In genomic region chr16:718922-719321, GRCh38 we compare ENCODE assay signal across 14 cellular contexts. TPM values are rescaled to one million over a fixed set of nuclear protein-coding genes. Genes with fewer than 3 reads are reported as not detected.
DNase-seq lines count a peak whose midpoint lies in the region; ATAC-seq, FAIRE-seq and TF ChIP-seq lines count a peak whose summit lies in the region.
"Had no signal": no experiment of that assay in that cellular context is flagged by ENCODE, and none has a peak within 500 bp of the region (broad histone marks: within the 10 kb centered on the region; RNA-seq: fewer than 3 reads in every experiment).

No MANE protein-coding gene starts in this region.

- intact Hi-C loops in K562 (cut with micrococcal nuclease): no loop called here

- H3K27me3 Mint-ChIP-seq in CD8-positive, alpha-beta memory T cell: no peaks in the 10 kb centered on the region
- H3K27me3 Mint-ChIP-seq in nephron progenitor cell (ENCODE audit: low read depth, poor library complexity) (peaks cover 6% of the 10 kb centered on the region), T-helper 17 cell (peaks cover 6% of the 10 kb centered on the region)

- POLR2A ChIA-PET in CD8-positive, alpha-beta memory T cell (lab: Charles Lee): interaction anchor here (1.4 to 5.9 kb wide), 2 partner anchors 7 to 9 kb away, joined by 10 to 53 read pairs; partner anchors contain the start of genes CCDC78 and HAGHL
- POLR2A ChIA-PET in K562 (lab: Yijun Ruan, JAX): interaction anchor here (0.6 to 1.0 kb wide), 2 partner anchors 12 to 21 kb away, joined by 3 read pairs; no protein-coding TSS in a partner anchor

- H2AFZ ChIP-seq in Karpas-422 (ENCODE audit: low read length): no peak overlapping the region
- no peak overlapping the region for H2AFZ ChIP-seq in K562 (ENCODE audit: low read depth, low read length)

- in situ Hi-C loops in K562 (cut with MboI): loop anchor here (10.0 kb wide), 1 partner anchor 336 kb away; no protein-coding TSS in a partner anchor

- DNase-seq in CD8-positive, alpha-beta memory T cell: no peak
- DNase-seq in Karpas-422: peak; percentile 49
- DNase-seq in K562 (ENCODE audit: extremely low read depth in 1 of 4, low spot score in 3 of 4): no peak
- DNase-seq in nephron progenitor cell: no peak
- no peak for DNase-seq in T-helper 17 cell
- no peak for DNase-seq in NCI-H1105 (lab: John Stamatoyannopoulos, UW)
- no peak for DNase-seq in NCI-H2081 treated with DMSO at 0.1 percent for 48 hours (lab: John Stamatoyannopoulos, UW)
- DNase-seq: DMS 273 treated with DMSO at 0.1 percent for 48 hours; H9; NCI-H2029; stimulated activated CD4-positive, alpha-beta T cell treated with anti-CD3 and anti-CD28 coated beads, Interleukin-4, amount 100 ng/mL, for 24 hours had no signal

- H3K4me3 ChIP-seq in CD8-positive, alpha-beta memory T cell (ENCODE audit: low read length): no peak overlapping the region
- H3K4me3 ChIP-seq in Karpas-422 (ENCODE audit: low read length) (peak overlapping the region; percentile 97; the same call in 1 of the 2 replicates), K562 (no peak overlapping the region)

- H3K4me1 Mint-ChIP-seq in CD8-positive, alpha-beta memory T cell: peaks cover 18 to 45% (median 19%) of the 10 kb centered on the region in 3 donors
- H3K4me1 Mint-ChIP-seq in nephron progenitor cell (peaks cover 27% of the 10 kb centered on the region), T-helper 17 cell (peaks cover 16% of the 10 kb centered on the region)

- no peak overlapping the region for H3K27ac ChIP-seq in CD8-positive, alpha-beta memory T cell (ENCODE audit: low read depth, low read length)
- H3K27ac ChIP-seq in Karpas-422 (ENCODE audit: low read length): no peak overlapping the region
- H3K27ac ChIP-seq in K562 (ENCODE audit: extremely low read depth, low read depth, low read length): no peak overlapping the region
- H3K27ac ChIP-seq: epithelial cell of prostate had no signal

- no peaks in the 10 kb centered on the region for H3K9me2 ChIP-seq in Karpas-422 (replicated peaks; ENCODE audit: insufficient read depth, low read length)

- H3K9me3 ChIP-seq in CD8-positive, alpha-beta memory T cell (ENCODE audit: low read length): no peaks in the 10 kb centered on the region
- H3K9me3 ChIP-seq in Karpas-422 (ENCODE audit: low read length): no peaks in the 10 kb centered on the region
- H3K9me3 ChIP-seq in K562 (replicated peaks; ENCODE audit: control insufficient read depth, insufficient read depth, low read depth, low read length): no peaks in the 10 kb centered on the region
- no peaks in the 10 kb centered on the region for H3K9me3 ChIP-seq in T-helper 17 cell (ENCODE audit: control insufficient read depth, low read length, poor library complexity, severe bottlenecking)

- TF ChIP-seq EP300 in K562 (IDR thresholded peaks at IDR 0.05; ENCODE audit: low read length): no peak

- peaks cover 35% of the 10 kb centered on the region for H4K20me1 ChIP-seq in Karpas-422 (ENCODE audit: insufficient read depth, low read depth, low read length)
- no peaks in the 10 kb centered on the region; the same call in 1 of the 2 replicates for H4K20me1 ChIP-seq in K562 (replicated peaks; ENCODE audit: control insufficient read depth, insufficient read depth, low read length)

- no peak; the same call in 1 of the 2 replicates for TF ChIP-seq POLR2A in K562 (conservative IDR thresholded peaks at IDR 0.05)

- TF ChIP-seq CTCF in K562 (IDR thresholded peaks at IDR 0.05 in 2 of 3, conservative IDR thresholded peaks at IDR 0.05 in 1 of 3; ENCODE audit: insufficient read depth in 2 of 3, low read depth in 1 of 3, low read length in 3 of 3) (no peak), nephron progenitor cell (IDR thresholded peaks at IDR 0.05) (no peak)

- no peaks in the 10 kb centered on the region for H3K27me3 ChIP-seq in CD8-positive, alpha-beta memory T cell (ENCODE audit: insufficient read depth, low read length, poor library complexity, severe bottlenecking)
- H3K27me3 ChIP-seq in Karpas-422 (ENCODE audit: low read length) (no peaks in the 10 kb centered on the region), K562 (ENCODE audit: control insufficient read depth in 2 of 2, insufficient read depth in 2 of 2, low read length in 2 of 2) (no peaks in the 10 kb centered on the region)

- no TSS peak for BruUV-seq in K562 (replicated peaks; lab: Mats Ljungman, UMichigan)

- ATAC-seq in K562 (no peak), T-helper 17 cell (no peak), HG02798 (IDR thresholded peaks at IDR 0.05; ENCODE audit: poor library complexity, unreplicated experiment) (no peak)

- H3K27ac Mint-ChIP-seq in CD8-positive, alpha-beta memory T cell: peak overlapping the region in 6 of 8 donors; percentile 34 to 98 (median 62)
- H3K27ac Mint-ChIP-seq in nephron progenitor cell: peak overlapping the region; percentile 83
- H3K27ac Mint-ChIP-seq in T-helper 17 cell: no peak overlapping the region
- H3K27ac Mint-ChIP-seq: H9 had no signal

- WGBS in K562 (ENCODE audit: insufficient coverage, low coverage, missing lambda C conversion rate): 84% methylated on average over 6 of the region's 6 CpGs

- peak overlapping the region in 6 of 7 donors; percentile 19 to 97 (median 88) for H3K4me3 Mint-ChIP-seq in CD8-positive, alpha-beta memory T cell
- H3K4me3 Mint-ChIP-seq in nephron progenitor cell (peak overlapping the region; percentile 86), T-helper 17 cell (no peak overlapping the region)

- H3K4me2 ChIP-seq in Karpas-422 (ENCODE audit: low read depth, low read length, poor library complexity, severe bottlenecking): peak overlapping the region; percentile 88
- peak overlapping the region; percentile 40; the same call in 1 of the 2 replicates for H3K4me2 ChIP-seq in K562 (ENCODE audit: insufficient read depth, low read length)

- FAIRE-seq in K562 (lab: Jason Lieb, UNC): no peak

- no peaks in the 10 kb centered on the region for H3K36me3 Mint-ChIP-seq in CD8-positive, alpha-beta memory T cell
- no peaks in the 10 kb centered on the region for H3K36me3 Mint-ChIP-seq in nephron progenitor cell (ENCODE audit: low read depth)
- H3K36me3 Mint-ChIP-seq in T-helper 17 cell (ENCODE audit: low read depth): no peaks in the 10 kb centered on the region

- H3K79me2 ChIP-seq in Karpas-422 (ENCODE audit: low read length) (peaks cover 19% of the 10 kb centered on the region; the same call in 1 of the 2 replicates), K562 (ENCODE audit: control insufficient read depth, insufficient read depth, low read length) (peaks cover 54% of the 10 kb centered on the region)

- H3K4me1 ChIP-seq in CD8-positive, alpha-beta memory T cell (ENCODE audit: insufficient read depth, low read length): peaks cover 35% of the 10 kb centered on the region
- H3K4me1 ChIP-seq in Karpas-422 (ENCODE audit: low read length) (peaks cover 78% of the 10 kb centered on the region), K562 (replicated peaks in 1 of 2; ENCODE audit: control insufficient read depth in 2 of 2, insufficient read depth in 2 of 2, low read length in 2 of 2) (peaks cover 17 to 98% of the 10 kb centered on the region in 2 experiments; a peak in 4 of 5 replicates)

- H3K36me3 ChIP-seq in CD8-positive, alpha-beta memory T cell (ENCODE audit: insufficient read depth, low read length): no peaks in the 10 kb centered on the region
- H3K36me3 ChIP-seq in Karpas-422 (ENCODE audit: insufficient read depth, low read length): 0 out of 2 replicates have a peak, but pooled peaks cover 2% of the 10 kb centered on the region
- peaks cover 31% of the 10 kb centered on the region; the same call in 2 of the 3 replicates for H3K36me3 ChIP-seq in K562 (ENCODE audit: control insufficient read depth, insufficient read depth, low read length)

- H3K9me3 Mint-ChIP-seq in CD8-positive, alpha-beta memory T cell: no peaks in the 10 kb centered on the region
- no peaks in the 10 kb centered on the region for H3K9me3 Mint-ChIP-seq in nephron progenitor cell
- H3K9me3 Mint-ChIP-seq: H9 had no signal

- H3K9ac ChIP-seq in Karpas-422 (ENCODE audit: low read length) (peak overlapping the region; percentile 99; the same call in 1 of the 2 replicates), K562 (ENCODE audit: insufficient read depth in 1 of 2, low read depth in 2 of 2, low read length in 2 of 2) (peak overlapping the region in 1 of 2 experiments; percentile 85; a peak in 2 of 4 replicates)

- no peak for TF ChIP-seq RAD21 in K562 (CRISPR knock-in tag; conservative IDR thresholded peaks at IDR 0.05 in 1 of 2, IDR thresholded peaks at IDR 0.05 in 1 of 2)

- H3K9me1 ChIP-seq in K562 (ENCODE audit: control insufficient read depth, insufficient read depth, low read length): peaks cover 3% of the 10 kb centered on the region

- CTCF ChIA-PET in CD8-positive, alpha-beta memory T cell (lab: Charles Lee): interaction anchor here (0.9 to 22.8 kb wide), 4 partner anchors 9 to 67 kb away, joined by 4 to 332 read pairs (median 7); partner anchors contain the start of genes CIAO3 and HAGHL
- CTCF ChIA-PET in K562 (lab: Yijun Ruan, JAX; ENCODE audit: low intra/inter-chr PET ratio): no interaction called here

RNA-seq across cellular contexts. Expression of gene ANTKMT, which starts 2.0 kb away (rescaled TPM):
- total RNA-seq in CD8-positive, alpha-beta memory T cell: 10 to 100 TPM; 64.2 to 72.0 TPM
- 127 TPM for polyA plus RNA-seq in CD8-positive, alpha-beta memory T cell
- 19.8 and 53.3 TPM in 2 replicates for total RNA-seq in Karpas-422 (2014; rRNA removed; shearing (Covaris generic); ENCODE audit: low replicate concordance)
- 7.6 and 54.6 TPM in 2 replicates for total RNA-seq in K562 (2011; cell fraction: chromatin; rRNA removed; ENCODE audit: low replicate concordance)
- total RNA-seq in K562 (2011; cell fraction: nucleolus; rRNA removed): 105 and 120 TPM in 2 replicates
- 30.9 and 33.4 TPM in 2 replicates for total RNA-seq in K562 (2011; cell fraction: nucleoplasm; rRNA removed)
- 170 and 221 TPM in 2 replicates for total RNA-seq in K562 (2014; rRNA removed)
- 2.3 and 4.3 TPM in 2 replicates for total RNA-seq in K562 (2014; rRNA removed; fragmentation: Illumina TruSeq; extraction: Trizol)
- total RNA-seq in K562 (2015; rRNA removed; fragmentation: Illumina TruSeq; extraction: Trizol): 39.9 and 47.1 TPM in 2 replicates
- 217 and 240 TPM in 2 replicates for total RNA-seq in K562 (2021)
- 19.1 and 26.3 TPM in 2 replicates for polyA plus RNA-seq in K562 (2011; rRNA removed)
- polyA plus RNA-seq in K562 (2011; cell fraction: cytosol; rRNA removed): 53.5 and 239 TPM in 2 replicates
- polyA plus RNA-seq in K562 (2011; cell fraction: nucleus; rRNA removed): 99.3 and 186 TPM in 2 replicates
- 31.0 and 45.4 TPM in 2 replicates for polyA plus RNA-seq in K562 (2012)
- polyA plus RNA-seq in K562 (2014; fragmentation: Illumina TruSeq; extraction: Trizol): 2.8 and 9.0 TPM in 2 replicates
- 1 to 10 TPM in 1 of 2 experiments, under 1 TPM in 1; 0.58 to 2.1 TPM for polyA plus RNA-seq in K562 (2014; fragmentation: Nextera tagmentation; extraction: Ambion mirVana)
- polyA plus RNA-seq in K562 (2014; rRNA removed): 158 and 161 TPM in 2 replicates
- polyA minus RNA-seq in K562 (2011; rRNA and poly(A)+ RNA removed): 0.42 and 0.48 TPM in 2 replicates
- polyA minus RNA-seq in K562 (2011; cell fraction: cytosol; rRNA and poly(A)+ RNA removed): 17.5 and 22.8 TPM in 2 replicates
- polyA minus RNA-seq in K562 (2011; cell fraction: nucleus; rRNA and poly(A)+ RNA removed): 37.1 and 45.1 TPM in 2 replicates
- total RNA-seq in T-helper 17 cell: 10 to 100 TPM; 10.3 to 11.8 TPM

RNA-seq across cellular contexts. Expression of gene METRN, which starts 4.0 kb away (rescaled TPM):
- total RNA-seq in CD8-positive, alpha-beta memory T cell: 10 to 100 TPM; 34.8 to 38.2 TPM
- 50.3 TPM for polyA plus RNA-seq in CD8-positive, alpha-beta memory T cell
- total RNA-seq in Karpas-422 (2014; rRNA removed; shearing (Covaris generic); ENCODE audit: low replicate concordance): 25.2 and 132 TPM in 2 replicates
- total RNA-seq in K562 (2011; cell fraction: chromatin; rRNA removed; ENCODE audit: low replicate concordance): 7.3 and 31.7 TPM in 2 replicates
- total RNA-seq in K562 (2011; cell fraction: nucleolus; rRNA removed): 28.0 and 30.0 TPM in 2 replicates
- 19.2 and 20.2 TPM in 2 replicates for total RNA-seq in K562 (2011; cell fraction: nucleoplasm; rRNA removed)
- total RNA-seq in K562 (2014; rRNA removed) (89.8 and 111 TPM in 2 replicates), K562 (2014; rRNA removed; fragmentation: Illumina TruSeq; extraction: Trizol) (1.0 and 2.0 TPM in 2 replicates), K562 (2015; rRNA removed; fragmentation: Illumina TruSeq; extraction: Trizol) (17.7 and 23.9 TPM in 2 replicates), K562 (2021) (73.5 and 79.2 TPM in 2 replicates), T-helper 17 cell (1 to 10 TPM; 3.8 to 4.3 TPM)
- polyA plus RNA-seq in K562 (2011; rRNA removed) (15.4 and 33.4 TPM in 2 replicates), K562 (2014; fragmentation: Illumina TruSeq; extraction: Trizol) (3.0 and 8.7 TPM in 2 replicates), K562 (2014; fragmentation: Nextera tagmentation; extraction: Ambion mirVana) (1 to 10 TPM in 1 of 2 experiments, under 1 TPM in 1; 0.20 to 1.2 TPM), K562 (2014; rRNA removed) (73.3 and 90.1 TPM in 2 replicates)
- polyA plus RNA-seq in K562 (2011; cell fraction: cytosol; rRNA removed): 34.9 and 189 TPM in 2 replicates
- 44.8 and 72.6 TPM in 2 replicates for polyA plus RNA-seq in K562 (2011; cell fraction: nucleus; rRNA removed)
- 21.7 and 27.0 TPM in 2 replicates for polyA plus RNA-seq in K562 (2012)
- 1.9 and 2.5 TPM in 2 replicates for polyA minus RNA-seq in K562 (2011; rRNA and poly(A)+ RNA removed)
- 13.1 and 17.0 TPM in 2 replicates for polyA minus RNA-seq in K562 (2011; cell fraction: cytosol; rRNA and poly(A)+ RNA removed)
- 14.6 and 14.7 TPM in 2 replicates for polyA minus RNA-seq in K562 (2011; cell fraction: nucleus; rRNA and poly(A)+ RNA removed)

RNA-seq across cellular contexts. Expression of gene CCDC78, which starts 7.3 kb away (rescaled TPM):
- total RNA-seq in CD8-positive, alpha-beta memory T cell: 1 to 10 TPM; 9.8 to 9.9 TPM
- 0.53 TPM for polyA plus RNA-seq in CD8-positive, alpha-beta memory T cell
- 29.4 and 110 TPM in 2 replicates for total RNA-seq in Karpas-422 (2014; rRNA removed; shearing (Covaris generic); ENCODE audit: low replicate concordance)
- 12.8 and 51.1 TPM in 2 replicates for total RNA-seq in K562 (2011; cell fraction: chromatin; rRNA removed; ENCODE audit: low replicate concordance)
- 36.0 and 37.1 TPM in 2 replicates for total RNA-seq in K562 (2011; cell fraction: nucleolus; rRNA removed)
- total RNA-seq in K562 (2011; cell fraction: nucleoplasm; rRNA removed): 14.0 and 15.0 TPM in 2 replicates
- total RNA-seq in K562 (2014; rRNA removed) (5.7 and 10.6 TPM in 2 replicates), K562 (2014; rRNA removed; fragmentation: Illumina TruSeq; extraction: Trizol) (0.57 and 0.76 TPM in 2 replicates), K562 (2015; rRNA removed; fragmentation: Illumina TruSeq; extraction: Trizol) (2.9 and 3.1 TPM in 2 replicates), K562 (2021) (13.4 and 14.4 TPM in 2 replicates), T-helper 17 cell (1 to 10 TPM; 3.4 to 3.7 TPM)
- polyA plus RNA-seq in K562 (2011; rRNA removed) (3.0 and 5.9 TPM in 2 replicates), K562 (2014; fragmentation: Illumina TruSeq; extraction: Trizol) (2.6 and 2.8 TPM in 2 replicates), K562 (2014; fragmentation: Nextera tagmentation; extraction: Ambion mirVana) (under 1 TPM; 0.24 to 0.29 TPM), K562 (2014; rRNA removed) (17.7 and 20.6 TPM in 2 replicates)
- polyA plus RNA-seq in K562 (2011; cell fraction: cytosol; rRNA removed): 2.5 and 5.1 TPM in 2 replicates
- 66.9 and 107 TPM in 2 replicates for polyA plus RNA-seq in K562 (2011; cell fraction: nucleus; rRNA removed)
- 6.2 and 9.5 TPM in 2 replicates for polyA plus RNA-seq in K562 (2012)
- 0.39 TPM in 2 replicates for polyA minus RNA-seq in K562 (2011; rRNA and poly(A)+ RNA removed)
- not detected in 2 replicates for polyA minus RNA-seq in K562 (2011; cell fraction: cytosol; rRNA and poly(A)+ RNA removed)
- polyA minus RNA-seq in K562 (2011; cell fraction: nucleus; rRNA and poly(A)+ RNA removed): 8.8 and 8.9 TPM in 2 replicates

RNA-seq across cellular contexts. Expression of gene HAGHL, which starts 8.0 kb away (rescaled TPM):
- 10 to 100 TPM; 31.5 to 35.6 TPM for total RNA-seq in CD8-positive, alpha-beta memory T cell
- 10.7 TPM for polyA plus RNA-seq in CD8-positive, alpha-beta memory T cell
- total RNA-seq in Karpas-422 (2014; rRNA removed; shearing (Covaris generic); ENCODE audit: low replicate concordance): 57.4 and 159 TPM in 2 replicates
- total RNA-seq in K562 (2011; cell fraction: chromatin; rRNA removed; ENCODE audit: low replicate concordance): 38.5 and 167 TPM in 2 replicates
- 219 TPM in 2 replicates for total RNA-seq in K562 (2011; cell fraction: nucleolus; rRNA removed)
- 62.9 and 89.5 TPM in 2 replicates for total RNA-seq in K562 (2011; cell fraction: nucleoplasm; rRNA removed)
- total RNA-seq in K562 (2014; rRNA removed) (58.2 and 59.0 TPM in 2 replicates), K562 (2014; rRNA removed; fragmentation: Illumina TruSeq; extraction: Trizol) (3.2 and 8.2 TPM in 2 replicates), K562 (2015; rRNA removed; fragmentation: Illumina TruSeq; extraction: Trizol) (20.7 and 22.1 TPM in 2 replicates), K562 (2021) (71.7 and 83.2 TPM in 2 replicates), T-helper 17 cell (10 to 100 TPM in 1 of 2 donors, 1 to 10 TPM in 1; 9.8 to 12.5 TPM)
- polyA plus RNA-seq in K562 (2011; rRNA removed) (27.0 and 41.6 TPM in 2 replicates), K562 (2014; fragmentation: Illumina TruSeq; extraction: Trizol) (7.2 and 13.6 TPM in 2 replicates), K562 (2014; fragmentation: Nextera tagmentation; extraction: Ambion mirVana) (under 1 TPM; 0.31 to 0.48 TPM), K562 (2014; rRNA removed) (69.8 and 83.4 TPM in 2 replicates)
- 47.2 and 104 TPM in 2 replicates for polyA plus RNA-seq in K562 (2011; cell fraction: cytosol; rRNA removed)
- 438 and 737 TPM in 2 replicates for polyA plus RNA-seq in K562 (2011; cell fraction: nucleus; rRNA removed)
- 30.6 and 41.2 TPM in 2 replicates for polyA plus RNA-seq in K562 (2012)
- polyA minus RNA-seq in K562 (2011; rRNA and poly(A)+ RNA removed): 1.2 and 3.7 TPM in 2 replicates
- 12.6 and 13.3 TPM in 2 replicates for polyA minus RNA-seq in K562 (2011; cell fraction: cytosol; rRNA and poly(A)+ RNA removed)
- polyA minus RNA-seq in K562 (2011; cell fraction: nucleus; rRNA and poly(A)+ RNA removed): 37.4 and 41.3 TPM in 2 replicates

RNA-seq across cellular contexts. Expression of gene FBXL16, which starts 13.3 kb away (rescaled TPM):
- total RNA-seq in CD8-positive, alpha-beta memory T cell: 10 to 100 TPM in 1 of 2 experiments, 1 to 10 TPM in 1; 7.6 to 11.1 TPM
- 16.9 TPM for polyA plus RNA-seq in CD8-positive, alpha-beta memory T cell
- total RNA-seq in Karpas-422 (2014; rRNA removed; shearing (Covaris generic); ENCODE audit: low replicate concordance): 0.48 and 2.1 TPM in 2 replicates
- total RNA-seq in K562 (2011; cell fraction: chromatin; rRNA removed; ENCODE audit: low replicate concordance): 1.6 and 5.3 TPM in 2 replicates
- total RNA-seq in K562 (2011; cell fraction: nucleolus; rRNA removed): 3.7 and 4.2 TPM in 2 replicates
- total RNA-seq in K562 (2011; cell fraction: nucleoplasm; rRNA removed): 2.3 and 2.7 TPM in 2 replicates
- 2.2 and 2.7 TPM in 2 replicates for total RNA-seq in K562 (2014; rRNA removed)
- 0.54 and 1.4 TPM in 2 replicates for total RNA-seq in K562 (2014; rRNA removed; fragmentation: Illumina TruSeq; extraction: Trizol)
- 0.41 and 0.47 TPM in 2 replicates for total RNA-seq in K562 (2015; rRNA removed; fragmentation: Illumina TruSeq; extraction: Trizol)
- 6.0 and 8.2 TPM in 2 replicates for total RNA-seq in K562 (2021)
- 1.7 and 3.0 TPM in 2 replicates for polyA plus RNA-seq in K562 (2011; rRNA removed)
- polyA plus RNA-seq in K562 (2011; cell fraction: cytosol; rRNA removed): 2.6 and 10.1 TPM in 2 replicates
- 5.0 and 9.1 TPM in 2 replicates for polyA plus RNA-seq in K562 (2011; cell fraction: nucleus; rRNA removed)
- polyA plus RNA-seq in K562 (2012): 5.3 and 7.9 TPM in 2 replicates
- 1.9 and 25.4 TPM in 2 replicates for polyA plus RNA-seq in K562 (2014; fragmentation: Illumina TruSeq; extraction: Trizol)
- under 1 TPM; 0.21 to 0.37 TPM for polyA plus RNA-seq in K562 (2014; fragmentation: Nextera tagmentation; extraction: Ambion mirVana)
- 3.1 and 3.3 TPM in 2 replicates for polyA plus RNA-seq in K562 (2014; rRNA removed)
- 0.57 and 0.63 TPM in 2 replicates for polyA minus RNA-seq in K562 (2011; rRNA and poly(A)+ RNA removed)
- polyA minus RNA-seq in K562 (2011; cell fraction: cytosol; rRNA and poly(A)+ RNA removed): 3.6 and 6.4 TPM in 2 replicates
- polyA minus RNA-seq in K562 (2011; cell fraction: nucleus; rRNA and poly(A)+ RNA removed): 1.5 and 2.0 TPM in 2 replicates
- total RNA-seq in T-helper 17 cell: 10 to 100 TPM; 29.0 to 35.3 TPM
- total RNA-seq: subcutaneous adipose tissue had no signal
